Comparison of ENCODE assay signal across 12 cellular contexts in genomic region chr6:89291256-89291819, GRCh38.
"Had no signal": no experiment of that assay in that cellular context is flagged by ENCODE, and none has a peak within 500 bp of the region (broad histone marks: within the 10 kb centered on the region; RNA-seq: fewer than 3 reads in every experiment).

No MANE protein-coding gene starts in this region.

- H3K27ac ChIP-seq: esophagus muscularis mucosa, tibial nerve, vagina had no signal

- H3K36me3 ChIP-seq: esophagus muscularis mucosa, tibial nerve, vagina had no signal

- H3K9me3 ChIP-seq: esophagus muscularis mucosa, tibial nerve, vagina had no signal

- H3K27me3 ChIP-seq: esophagus muscularis mucosa, tibial nerve, vagina had no signal

- H3K4me3 ChIP-seq: esophagus muscularis mucosa, lung, tibial nerve, vagina had no signal

- DNase-seq: activated naive CD4-positive, alpha-beta T cell; aorta; left cardiac atrium; naive thymus-derived CD4-positive, alpha-beta T cell; occipital lobe; stimulated activated CD4-positive, alpha-beta T cell treated with anti-CD3 and anti-CD28 coated beads, Interleukin-15, amount 100 ng/mL, for 24 hours; T-helper 2 cell had no signal

- H3K4me1 ChIP-seq: esophagus muscularis mucosa, tibial nerve, vagina had no signal

- ATAC-seq: activated CD4-positive, CD25-positive, alpha-beta regulatory T cell treated with anti-CD3 and anti-CD28 coated beads, Interleukin-2, amount 50 U/mL, for 24 hours; left cardiac atrium; naive thymus-derived CD4-positive, alpha-beta T cell had no signal
